8 cellular contexts compared by ENCODE assay signal in genomic region chr6:27479319-27480182, GRCh38. TPM values are rescaled to one million over a fixed set of nuclear protein-coding genes. Genes with fewer than 3 reads are reported as not detected.
DNase-seq lines count a peak whose midpoint lies in the region; ATAC-seq and TF ChIP-seq lines count a peak whose summit lies in the region.

No MANE protein-coding gene starts in this region.

- TF ChIP-seq CTCF in GM10248 (IDR thresholded peaks at IDR 0.05; ENCODE audit: control extremely low read depth, extremely low read depth, low read depth, missing control alignments) (no peak), HFFc6 (IDR thresholded peaks at IDR 0.05) (no peak), upper lobe of left lung (IDR thresholded peaks at IDR 0.05) (no peak)

- H3K4me3 ChIP-seq in upper lobe of left lung: peak overlapping the region; percentile 43 to 75 (median 61)

- POLR2A ChIA-PET in GM10248 (lab: Yijun Ruan, JAX): no interaction called here

- peak overlapping the region; percentile 92 to 97 (median 97) for H3K27ac ChIP-seq in upper lobe of left lung

- H3K27me3 Mint-ChIP-seq in HFFc6 (ENCODE audit: insufficient read depth): no peaks in the 10 kb centered on the region; the same call in 1 of the 2 replicates
- no peaks in the 10 kb centered on the region for H3K27me3 Mint-ChIP-seq in activated naive CD8-positive, alpha-beta T cell treated with anti-CD3 and anti-CD28 coated beads for 36 hours

- H3K4me3 Mint-ChIP-seq in HFFc6: no peak overlapping the region
- H3K4me3 Mint-ChIP-seq in activated naive CD8-positive, alpha-beta T cell treated with anti-CD3 and anti-CD28 coated beads for 36 hours: no peak overlapping the region

- H3K4me1 Mint-ChIP-seq in HFFc6 (ENCODE audit: low read depth): no peaks in the 10 kb centered on the region
- H3K4me1 Mint-ChIP-seq in activated naive CD8-positive, alpha-beta T cell treated with anti-CD3 and anti-CD28 coated beads for 36 hours: peaks cover 6% of the 10 kb centered on the region

- 4% methylated on average over 33 of the region's 33 CpGs for WGBS in upper lobe of left lung, 2 donors

- peak in 1 of 4 donors; percentile 10 for TF ChIP-seq EP300 in upper lobe of left lung (IDR thresholded peaks at IDR 0.05)

- no peaks in the 10 kb centered on the region for H3K36me3 ChIP-seq in upper lobe of left lung

- intact Hi-C loops in Right ventricle myocardium superior (cut with DNase I): loop anchor here (10.0 kb wide), 1 partner anchor 295 kb away; no protein-coding TSS in a partner anchor

- ATAC-seq in SK-N-SH treated with all-trans-retinoic acid at 6 μM for 48 hours (peak; percentile 87), Right ventricle myocardium superior (ENCODE audit: poor library complexity) (peak; percentile 94), upper lobe of left lung (ENCODE audit: low FRiP score in 2 of 2) (peak; percentile 95)

- H3K27ac Mint-ChIP-seq in HFFc6: no peak overlapping the region
- no peak overlapping the region for H3K27ac Mint-ChIP-seq in activated naive CD8-positive, alpha-beta T cell treated with anti-CD3 and anti-CD28 coated beads for 36 hours

- DNase-seq in GM10248 (ENCODE audit: extremely low spot score): peak; percentile 55
- DNase-seq in HFFc6: peak; percentile 97
- peak; percentile 92 for DNase-seq in MV-4-11 (lab: John Stamatoyannopoulos, UW)
- DNase-seq in activated naive CD8-positive, alpha-beta T cell treated with anti-CD3 and anti-CD28 coated beads for 36 hours: peak; percentile 79
- peak; percentile 75 for DNase-seq in Right ventricle myocardium superior
- peak; percentile 96 for DNase-seq in pons (ENCODE audit: low spot score)
- DNase-seq in upper lobe of left lung: peak; percentile 60 to 71

- TF ChIP-seq POLR2A in upper lobe of left lung (IDR thresholded peaks at IDR 0.05): peak in 1 of 4 donors; percentile 38

- CTCF ChIA-PET in GM10248 (lab: Yijun Ruan, JAX): interaction anchor here (0.8 to 1.2 kb wide), 5 partner anchors 19 to 352 kb away, joined by 3 read pairs; no protein-coding TSS in a partner anchor

- H3K4me1 ChIP-seq in upper lobe of left lung: peaks cover 5 to 10% (median 7%) of the 10 kb centered on the region in 4 donors

- H3K9me3 Mint-ChIP-seq in HFFc6: no peaks in the 10 kb centered on the region
- no peaks in the 10 kb centered on the region for H3K9me3 Mint-ChIP-seq in activated naive CD8-positive, alpha-beta T cell treated with anti-CD3 and anti-CD28 coated beads for 36 hours

- no peaks in the 10 kb centered on the region for H3K27me3 ChIP-seq in upper lobe of left lung

- H3K36me3 Mint-ChIP-seq in HFFc6 (ENCODE audit: low read depth): no peaks in the 10 kb centered on the region
- H3K36me3 Mint-ChIP-seq in activated naive CD8-positive, alpha-beta T cell treated with anti-CD3 and anti-CD28 coated beads for 36 hours: no peaks in the 10 kb centered on the region

- H3K9me3 ChIP-seq in upper lobe of left lung: no peaks in the 10 kb centered on the region

TF ChIP-seq in SK-N-SH treated with all-trans-retinoic acid at 6 μM for 48 hours, 23 proteins besides CTCF, POLR2A, EP300 and RAD21:
- TF ChIP-seq PPARA (CRISPR knock-in tag; IDR thresholded peaks at IDR 0.05; ENCODE audit: borderline replicate concordance) (no peak), GLIS3 (CRISPR knock-in tag; IDR thresholded peaks at IDR 0.05) (no peak), POU6F1 (CRISPR knock-in tag; IDR thresholded peaks at IDR 0.05; ENCODE audit: borderline replicate concordance, low read depth) (no peak), ESRRG (CRISPR knock-in tag; IDR thresholded peaks at IDR 0.05) (no peak), BACH2 (CRISPR knock-in tag; IDR thresholded peaks at IDR 0.05; ENCODE audit: borderline replicate concordance) (no peak), ZFP30 (CRISPR knock-in tag; IDR thresholded peaks at IDR 0.05) (no peak)

RNA-seq across cellular contexts. Expression of gene ZNF184, which starts 6.6 kb away (rescaled TPM):
- 1 to 10 TPM; 3.8 to 5.2 (median 4.1) TPM for total RNA-seq in HFFc6 (2021; fragmentation: NEBNext Ultra II Directional; extraction: Animal tissue kit (Norgen Biotek cat#: 25700))
- total RNA-seq in activated naive CD8-positive, alpha-beta T cell treated with anti-CD3 and anti-CD28 coated beads for 36 hours: 1 to 10 TPM; 8.5 to 8.9 TPM
- total RNA-seq in Right ventricle myocardium superior (3.7 TPM), upper lobe of left lung (10 to 100 TPM in 1 of 6 donors, 1 to 10 TPM in 5; 3.9 to 14.4 (median 5.1) TPM)

Comparison
In these comparisons a context has a peak if more than half of its experiments do, and no peak if none do; other contexts are left out.
1. Peak in every context shown above with its lines: DNase-seq, ATAC-seq, H3K4me3 ChIP-seq and H3K27ac ChIP-seq.